In the genomic region with DNA sequence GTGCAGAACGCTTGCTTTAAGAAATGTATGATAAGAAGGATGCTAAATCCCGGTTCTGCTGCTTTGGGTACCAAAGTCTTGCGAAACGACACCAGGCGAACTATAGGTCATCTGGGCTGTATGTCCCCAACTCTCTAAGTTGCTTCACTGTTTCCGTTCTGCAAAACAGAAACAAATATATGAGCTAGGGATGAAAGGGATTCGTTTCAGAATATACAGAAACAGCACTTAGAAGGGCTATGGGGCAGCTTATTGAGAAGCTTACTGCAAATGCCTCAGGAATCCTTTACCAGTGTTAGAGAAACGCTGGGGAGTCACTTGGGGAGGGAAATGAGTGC, we compare ENCODE assay signal across 10 cellular contexts. TPM values are rescaled to one million over a fixed set of nuclear protein-coding genes. Genes with fewer than 3 reads are reported as not detected.
DNase-seq lines count a peak whose midpoint lies in the region; FAIRE-seq and TF ChIP-seq lines count a peak whose summit lies in the region.
"Had no signal": no experiment of that assay in that cellular context is flagged by ENCODE, and none has a peak within 500 bp of the region (broad histone marks: within the 10 kb centered on the region; RNA-seq: fewer than 3 reads in every experiment).

No MANE protein-coding gene starts in this region.

- peak overlapping the region; percentile 76 for H3K4me3 Mint-ChIP-seq in endodermal cell
- H3K4me3 Mint-ChIP-seq: T-cell had no signal

- H3K27me3 Mint-ChIP-seq in endodermal cell (ENCODE audit: insufficient read depth) = peaks cover 51% of the 10 kb centered on the region

- 0 to 7% methylated on average over 1 to 8 of the region's 8 CpGs for WGBS in endodermal cell (ENCODE audit: insufficient coverage in 1 of 2, insufficient read length in 1 of 2), 2 experiments

- no peak for FAIRE-seq in HTR-8/SVneo (lab: Jason Lieb, UNC)

- H3K27ac ChIP-seq in endodermal cell (ENCODE audit: low read depth, low read length) (no peak overlapping the region), muscle layer of duodenum (ENCODE audit: low read length) (no peak overlapping the region), tibial artery (peak overlapping the region; percentile 82 to 84)

- H3K36me3 Mint-ChIP-seq in endodermal cell (ENCODE audit: low read depth) = no peaks in the 10 kb centered on the region
- H3K36me3 Mint-ChIP-seq: T-cell had no signal

- no peaks in the 10 kb centered on the region for H3K9me3 Mint-ChIP-seq in endodermal cell
- H3K9me3 Mint-ChIP-seq: T-cell had no signal

- H3K27ac Mint-ChIP-seq in endodermal cell = no peak overlapping the region
- H3K27ac Mint-ChIP-seq: T-cell had no signal

- intact Hi-C loops in tibial artery (cut with DNase I; ENCODE audit: low total_unique reads) = no loop called here

- H3K4me1 ChIP-seq in endodermal cell (ENCODE audit: control insufficient read depth, insufficient read depth, low read length) = no peaks in the 10 kb centered on the region
- H3K4me1 ChIP-seq in muscle layer of duodenum (ENCODE audit: control insufficient read depth in 1 of 2, insufficient read depth in 2 of 2, low read length in 2 of 2) = peaks cover 0 to 7% of the 10 kb centered on the region in 2 donors
- peaks cover 0 to 14% (median 0%) of the 10 kb centered on the region in 4 donors for H3K4me1 ChIP-seq in tibial artery

- no peaks in the 10 kb centered on the region for H3K9me3 ChIP-seq in endodermal cell (ENCODE audit: control insufficient read depth, low read length)
- H3K9me3 ChIP-seq in muscle layer of duodenum (ENCODE audit: control insufficient read depth in 1 of 2, low read length in 2 of 2) = no peaks in the 10 kb centered on the region
- no peaks in the 10 kb centered on the region for H3K9me3 ChIP-seq in tibial artery

- H3K36me3 ChIP-seq in endodermal cell (ENCODE audit: control insufficient read depth, insufficient read depth, low read length) (no peaks in the 10 kb centered on the region), muscle layer of duodenum (ENCODE audit: control insufficient read depth in 1 of 2, insufficient read depth in 2 of 2, low read length in 2 of 2) (no peaks in the 10 kb centered on the region), tibial artery (no peaks in the 10 kb centered on the region)

- no peak overlapping the region for H3K9ac ChIP-seq in endodermal cell (ENCODE audit: extremely low read depth, low read length, poor library complexity, severe bottlenecking)

- H3K4me3 ChIP-seq in endodermal cell (ENCODE audit: low read length) = peak overlapping the region; percentile 76
- H3K4me3 ChIP-seq in muscle layer of duodenum (ENCODE audit: low read depth in 1 of 2, low read length in 2 of 2) = peak overlapping the region; percentile 32 to 68
- peak overlapping the region; percentile 76 to 80 for H3K4me3 ChIP-seq in tibial artery

- H3K4me1 Mint-ChIP-seq in endodermal cell = no peaks in the 10 kb centered on the region

- H3K27me3 ChIP-seq in endodermal cell (ENCODE audit: control insufficient read depth, insufficient read depth, low read length, poor library complexity, severe bottlenecking) = peaks cover 11% of the 10 kb centered on the region
- H3K27me3 ChIP-seq in muscle layer of duodenum (ENCODE audit: low read depth, low read length) = no peaks in the 10 kb centered on the region
- no peaks in the 10 kb centered on the region for H3K27me3 ChIP-seq in tibial artery

- TF ChIP-seq CTCF in endodermal cell (conservative IDR thresholded peaks at IDR 0.05) = no peak
- TF ChIP-seq CTCF in tibial artery (IDR thresholded peaks at IDR 0.05) = no peak

- DNase-seq in M059J (ENCODE audit: low read depth) (peak; percentile 18), endodermal cell (no peak), tibial artery (no peak), HTR-8/SVneo (ENCODE audit: insufficient read length, low spot score) (no peak), GM03348 (ENCODE audit: low spot score) (no peak), NCI-H1694 treated with DMSO at 0.1 percent for 48 hours (lab: John Stamatoyannopoulos, UW) (no peak)
- DNase-seq: stimulated activated CD4-positive, alpha-beta T cell treated with anti-CD3 and anti-CD28 coated beads, Interleukin-4, amount 100 ng/mL, for 1 hour; T-cell had no signal

RNA-seq across cellular contexts. Expression of a gene that starts 0.3 kb away (rescaled TPM):
- 8.7 and 15.8 TPM in 2 replicates for total RNA-seq in M059J (2014; rRNA removed; shearing (Covaris generic))
- total RNA-seq in endodermal cell = 1 to 10 TPM; 1.0 to 2.8 TPM
- 11.9 TPM for polyA plus RNA-seq in endodermal cell (2013, experiment 1 of 2)
- 12.8 TPM for polyA plus RNA-seq in endodermal cell (2013, experiment 2 of 2)
- total RNA-seq: T-cell had no signal

RNA-seq across cellular contexts. Expression of a gene that starts 45.0 kb away (rescaled TPM):
- not detected in 2 replicates for total RNA-seq in M059J (2014; rRNA removed; shearing (Covaris generic))
- not detected for total RNA-seq in endodermal cell
- not detected for polyA plus RNA-seq in endodermal cell (2013, experiment 1 of 2)
- not detected for polyA plus RNA-seq in endodermal cell (2013, experiment 2 of 2)
- total RNA-seq: liver, T-cell had no signal
- polyA plus RNA-seq: liver had no signal

RNA-seq across cellular contexts. Expression of a gene that starts 55.3 kb away (rescaled TPM):
- not detected in 2 replicates for total RNA-seq in M059J (2014; rRNA removed; shearing (Covaris generic))
- not detected for total RNA-seq in endodermal cell
- polyA plus RNA-seq in endodermal cell (2013, experiment 1 of 2) = not detected
- polyA plus RNA-seq in endodermal cell (2013, experiment 2 of 2) = not detected
- total RNA-seq: liver, T-cell had no signal
- polyA plus RNA-seq: liver had no signal

Comparison
In these comparisons a context has a peak if more than half of its experiments do, and no peak if none do; other contexts are left out.
1. H3K27ac ChIP-seq: peak in tibial artery (2 of 2); none in endodermal cell (single experiment) and muscle layer of duodenum (single experiment).
2. Peak in every context shown above with its lines, with median percentiles within 50 percentile points of each other: H3K4me3 ChIP-seq.